ENCODE assay signal across 20 cellular contexts in genomic region chr16:24423332-24423731, GRCh38.
"Had no signal": no experiment of that assay in that cellular context is flagged by ENCODE, and none has a peak within 500 bp of the region (broad histone marks: within the 10 kb centered on the region; RNA-seq: fewer than 3 reads in every experiment).

No MANE protein-coding gene starts in this region.

- H3K27me3 ChIP-seq: esophagus muscularis mucosa, gastrocnemius medialis, neutrophil, sigmoid colon, transverse colon had no signal

- ATAC-seq: gastrocnemius medialis; heart right ventricle; left lobe of liver; naive thymus-derived CD4-positive, alpha-beta T cell had no signal

- H3K4me1 ChIP-seq: esophagus muscularis mucosa, gastrocnemius medialis, heart right ventricle, sigmoid colon, stomach had no signal

- H3K27ac ChIP-seq: epithelial cell of prostate, esophagus muscularis mucosa, gastrocnemius medialis, heart right ventricle, neutrophil, sigmoid colon, skin epidermis, stomach, thoracic aorta, transverse colon had no signal

- H3K36me3 ChIP-seq: esophagus muscularis mucosa, gastrocnemius medialis, heart right ventricle, neutrophil, sigmoid colon, stomach, thoracic aorta, transverse colon had no signal

- FAIRE-seq: islet of Langerhans had no signal

- H3K27ac Mint-ChIP-seq: nephron progenitor cell had no signal

- H3K36me3 Mint-ChIP-seq: naive thymus-derived CD4-positive, alpha-beta T cell had no signal

- H3K4me3 Mint-ChIP-seq: naive thymus-derived CD4-positive, alpha-beta T cell; nephron progenitor cell had no signal

- H3K4me1 Mint-ChIP-seq: naive thymus-derived CD4-positive, alpha-beta T cell had no signal

- H3K4me3 ChIP-seq: esophagus muscularis mucosa, gastrocnemius medialis, heart right ventricle, sigmoid colon, skin epidermis, stomach, thoracic aorta, transverse colon had no signal

- DNase-seq: effector memory CD4-positive, alpha-beta T cell; gastrocnemius medialis; heart right ventricle; hypothalamus; mammary epithelial cell; naive thymus-derived CD4-positive, alpha-beta T cell; nephron progenitor cell; posterior cingulate gyrus; sigmoid colon; stimulated activated naive CD4-positive, alpha-beta T cell; stomach; substantia nigra; transverse colon had no signal

- H3K9me3 ChIP-seq: gastrocnemius medialis, neutrophil, sigmoid colon, stomach, thoracic aorta, transverse colon had no signal
